Comparison of ENCODE assay signal across 1 cellular context in genomic region chr11:12794556-12795230, GRCh38.
TF ChIP-seq lines count a peak whose summit lies in the region.

No MANE protein-coding gene starts in this region.

TF ChIP-seq in H1, 55 proteins besides CTCF, POLR2A, EP300 and RAD21:
- TF ChIP-seq BACH1 (IDR thresholded peaks at IDR 0.05; ENCODE audit: low read length): no peak
- TF ChIP-seq KDM5A (IDR thresholded peaks at IDR 0.05; ENCODE audit: low read length): no peak
- TF ChIP-seq ATF2 (IDR thresholded peaks at IDR 0.05; ENCODE audit: low read length): no peak
- TF ChIP-seq SIRT6 (IDR thresholded peaks at IDR 0.05; ENCODE audit: low read length): no peak
- TF ChIP-seq GABPA (IDR thresholded peaks at IDR 0.05; ENCODE audit: borderline replicate concordance, insufficient read depth, low read length): no peak
- no peak for TF ChIP-seq CREB1 (IDR thresholded peaks at IDR 0.05)
- TF ChIP-seq POLR2AphosphoS5 (IDR thresholded peaks at IDR 0.05; ENCODE audit: low read depth, low read length): no peak
